In the genomic region with DNA sequence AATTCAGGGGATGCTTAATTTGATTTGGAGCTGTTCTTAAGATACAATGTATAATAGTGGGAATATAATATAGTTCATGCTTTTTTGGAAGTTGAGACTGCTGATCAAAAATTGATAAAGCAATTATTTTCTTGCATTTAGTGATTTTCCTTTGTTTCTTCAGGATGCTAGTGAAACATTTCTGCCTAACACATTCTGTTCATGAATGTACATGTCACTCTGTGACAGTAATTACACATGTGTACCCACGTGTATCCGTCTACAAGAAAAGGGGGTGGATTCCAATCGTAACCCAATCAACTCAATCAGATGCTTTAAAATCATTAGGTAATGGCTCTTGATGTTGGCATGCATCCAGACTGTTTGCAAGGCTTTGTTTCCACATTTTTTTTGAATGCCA, we compare ENCODE assay signal across 21 cellular contexts.
"Had no signal": no experiment of that assay in that cellular context is flagged by ENCODE, and none has a peak within 500 bp of the region (broad histone marks: within the 10 kb centered on the region; RNA-seq: fewer than 3 reads in every experiment).

No MANE protein-coding gene starts in this region.

- H3K4me2 ChIP-seq: hepatocyte had no signal

- H3K4me3 ChIP-seq: colonic mucosa, hepatocyte, ovary, right atrium auricular region, sigmoid colon, skin epidermis, stomach, thoracic aorta had no signal

- H2AFZ ChIP-seq: hepatocyte had no signal

- H3K36me3 ChIP-seq: colonic mucosa, ovary, right atrium auricular region, sigmoid colon, stomach, thoracic aorta had no signal

- H3K27ac ChIP-seq: colonic mucosa, foreskin keratinocyte, hepatocyte, ovary, right atrium auricular region, sigmoid colon, skin epidermis, stomach, thoracic aorta had no signal

- H3K4me1 ChIP-seq: colonic mucosa, foreskin keratinocyte had no signal

- H3K79me2 ChIP-seq: hepatocyte had no signal

- DNase-seq: colonic mucosa; dermis blood vessel endothelial cell; endodermal cell; erythroblast; foreskin keratinocyte; head of caudate nucleus; kidney glomerular epithelial cell; mammary epithelial cell; naive thymus-derived CD4-positive, alpha-beta T cell; nephron progenitor cell; nucleus accumbens; ovary; sigmoid colon; stimulated activated CD4-positive, alpha-beta T cell treated with anti-CD3 and anti-CD28 coated beads, Interleukin-2, amount 100 ng/mL, for 24 hours; stimulated activated naive CD4-positive, alpha-beta T cell; stomach; substantia nigra had no signal

- H3K27me3 ChIP-seq: colonic mucosa, hepatocyte, ovary, right atrium auricular region, sigmoid colon, stomach had no signal

- H3K9me3 ChIP-seq: colonic mucosa, ovary, right atrium auricular region, sigmoid colon, stomach, thoracic aorta had no signal
